25 cellular contexts compared by ENCODE assay signal in the genomic region with DNA sequence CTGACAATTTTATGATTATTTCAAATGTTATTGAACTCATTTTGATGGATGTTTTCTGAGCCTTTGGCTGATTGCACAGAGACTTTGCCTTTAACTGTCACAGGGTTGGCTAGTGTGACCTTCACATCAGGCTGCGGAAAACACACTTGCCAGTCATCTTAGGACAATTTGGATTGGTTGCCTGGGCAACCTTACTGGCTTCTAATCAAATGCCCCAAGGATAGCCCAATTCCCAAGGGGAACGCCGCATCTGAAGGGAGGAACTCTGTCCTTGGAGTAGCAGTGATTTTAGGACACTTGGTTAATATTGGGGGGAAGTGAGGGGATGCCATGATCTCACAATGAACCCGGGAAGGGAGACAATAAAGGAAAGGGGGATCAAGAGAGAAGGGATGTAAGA.
"Had no signal": no experiment of that assay in that cellular context is flagged by ENCODE, and none has a peak within 500 bp of the region (broad histone marks: within the 10 kb centered on the region; RNA-seq: fewer than 3 reads in every experiment).

No MANE protein-coding gene starts in this region.

- DNase-seq: effector CD4-positive, alpha-beta T cell; endodermal cell; erythroblast; foreskin keratinocyte; head of caudate nucleus; left colon; left ventricle myocardium superior; mesenchymal stem cell; midbrain; psoas muscle; retina; right lobe of liver; stimulated activated CD4-positive, alpha-beta T cell treated with anti-CD3 and anti-CD28 coated beads, Interleukin-4, amount 100 ng/mL, for 1 hour; stimulated activated CD8-positive, alpha-beta memory T cell treated with anti-CD3 and anti-CD28 coated beads, Interleukin-4, amount 100 ng/mL, for 48 hours; stimulated activated naive CD8-positive, alpha-beta T cell treated with anti-CD3 and anti-CD28 coated beads, Interleukin-15, Interleukin-2, amounts not matched to agents 100 U/mL and 50 U/mL, for 24 hours; thyroid gland had no signal

- H3K27ac ChIP-seq: foreskin keratinocyte, hepatocyte, parathyroid adenoma, psoas muscle, right lobe of liver, suprapubic skin, thyroid gland had no signal

- H3K36me3 ChIP-seq: right lobe of liver, suprapubic skin, thyroid gland had no signal

- H3K79me2 ChIP-seq: hepatocyte, parathyroid adenoma had no signal

- H3K4me2 ChIP-seq: hepatocyte had no signal

- H3K27ac Mint-ChIP-seq: endodermal cell; natural killer cell treated with Interleukin-12 subunit alpha and Interleukin-12 subunit beta and Interleukin-15 and Interleukin-18, amount 100 ng/mL, for 72 hours; stimulated activated effector memory CD8-positive, alpha-beta T cell treated with anti-CD3 and anti-CD28 coated beads, Interleukin-12 subunit alpha, Interleukin-12 subunit beta, amount 100 ng/mL, for 72 hours; type B pancreatic cell had no signal

- H3K36me3 Mint-ChIP-seq: natural killer cell treated with Interleukin-12 subunit alpha and Interleukin-12 subunit beta and Interleukin-15 and Interleukin-18, amount 100 ng/mL, for 72 hours; stimulated activated effector memory CD8-positive, alpha-beta T cell treated with anti-CD3 and anti-CD28 coated beads, Interleukin-12 subunit alpha, Interleukin-12 subunit beta, amount 100 ng/mL, for 72 hours; type B pancreatic cell had no signal

- FAIRE-seq: endothelial cell of umbilical vein, urothelium cell line had no signal

- H3K9me3 Mint-ChIP-seq: endodermal cell; natural killer cell treated with Interleukin-12 subunit alpha and Interleukin-12 subunit beta and Interleukin-15 and Interleukin-18, amount 100 ng/mL, for 72 hours; stimulated activated effector memory CD8-positive, alpha-beta T cell treated with anti-CD3 and anti-CD28 coated beads, Interleukin-12 subunit alpha, Interleukin-12 subunit beta, amount 100 ng/mL, for 72 hours; type B pancreatic cell had no signal

- H3K9ac ChIP-seq: parathyroid adenoma had no signal

- H3K4me3 Mint-ChIP-seq: endodermal cell; natural killer cell treated with Interleukin-12 subunit alpha and Interleukin-12 subunit beta and Interleukin-15 and Interleukin-18, amount 100 ng/mL, for 72 hours; stimulated activated effector memory CD8-positive, alpha-beta T cell treated with anti-CD3 and anti-CD28 coated beads, Interleukin-12 subunit alpha, Interleukin-12 subunit beta, amount 100 ng/mL, for 72 hours; type B pancreatic cell had no signal

- H3K9me3 ChIP-seq: psoas muscle, right lobe of liver, suprapubic skin, thyroid gland had no signal

- H3K4me1 Mint-ChIP-seq: endodermal cell; stimulated activated effector memory CD8-positive, alpha-beta T cell treated with anti-CD3 and anti-CD28 coated beads, Interleukin-12 subunit alpha, Interleukin-12 subunit beta, amount 100 ng/mL, for 72 hours had no signal

- H3K4me1 ChIP-seq: parathyroid adenoma, right lobe of liver, suprapubic skin, thyroid gland had no signal

- H2AFZ ChIP-seq: hepatocyte, parathyroid adenoma had no signal

- ATAC-seq: foreskin keratinocyte; left colon; left ventricle myocardium superior; natural killer cell treated with Interleukin-12 subunit alpha and Interleukin-12 subunit beta and Interleukin-15 and Interleukin-18, amount 100 ng/mL, for 72 hours; psoas muscle; right lobe of liver; stimulated activated effector memory CD8-positive, alpha-beta T cell treated with anti-CD3 and anti-CD28 coated beads, Interleukin-12 subunit alpha, Interleukin-12 subunit beta, amount 100 ng/mL, for 72 hours; stimulated activated naive CD8-positive, alpha-beta T cell treated with anti-CD3 and anti-CD28 coated beads, Interleukin-15, Interleukin-2, amounts not matched to agents 100 U/mL and 50 U/mL, for 24 hours had no signal

- H3K27me3 Mint-ChIP-seq: type B pancreatic cell had no signal

- H3K4me3 ChIP-seq: hepatocyte, lung, psoas muscle, right lobe of liver, suprapubic skin, thyroid gland had no signal

- H3K27me3 ChIP-seq: foreskin keratinocyte, hepatocyte, right lobe of liver, suprapubic skin, thyroid gland had no signal
